Comparison of ENCODE assay signal across 28 cellular contexts in the genomic region with DNA sequence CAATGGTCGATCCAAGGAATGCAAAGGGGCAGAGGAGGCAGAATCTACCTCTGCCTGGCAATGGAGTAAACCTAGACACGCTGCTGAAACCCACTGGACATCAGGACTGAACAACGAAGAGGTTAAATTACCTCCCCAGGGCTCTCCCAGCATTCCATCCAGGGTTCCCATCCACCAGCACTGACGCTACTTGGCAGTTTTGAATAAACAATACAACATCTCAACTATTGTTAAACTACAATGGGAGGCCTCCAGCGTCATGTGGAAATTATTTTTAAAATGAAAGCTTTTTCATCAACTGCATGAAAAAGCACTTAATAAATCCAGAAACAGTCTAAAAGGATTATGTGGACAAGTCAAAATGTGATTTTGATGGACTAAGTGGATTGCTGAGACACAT.
"Had no signal": no experiment of that assay in that cellular context is flagged by ENCODE, and none has a peak within 500 bp of the region (broad histone marks: within the 10 kb centered on the region; RNA-seq: fewer than 3 reads in every experiment).

No MANE protein-coding gene starts in this region.

- H3K27ac ChIP-seq: breast epithelium had no signal

- H3K27me3 ChIP-seq: breast epithelium had no signal

- H3K36me3 ChIP-seq: breast epithelium had no signal

- H3K9me3 Mint-ChIP-seq: activated CD8-positive, alpha-beta T cell treated with anti-CD3 and anti-CD28 coated beads for 36 hours; activated naive CD4-positive, alpha-beta T cell treated with anti-CD3 and anti-CD28 coated beads, Interleukin-2, amount 10 ng/mL, durations not matched to agents 7 days and 5 days; activated naive CD8-positive, alpha-beta T cell treated with anti-CD3 and anti-CD28 coated beads for 36 hours; activated T-cell treated with anti-CD3 and anti-CD28 coated beads, Interleukin-2, amount 50 U/mL, for 72 hours; activated T-helper 2 cell treated with anti-CD3 and anti-CD28 coated beads, Interferon-gamma antibody, Interleukin-2, Interleukin-4, amounts not matched to agents 10 μg/mL and 5 μg/mL and 100 μg/mL, durations not matched to agents 14 hours and 24 hours and 36 hours had no signal

- H3K27me3 Mint-ChIP-seq: activated naive CD8-positive, alpha-beta T cell treated with anti-CD3 and anti-CD28 coated beads for 36 hours had no signal

- ATAC-seq: activated CD4-positive, CD25-positive, alpha-beta regulatory T cell treated with anti-CD3 and anti-CD28 coated beads, Interleukin-2, amount 50 U/mL, for 24 hours; activated CD8-positive, alpha-beta T cell treated with anti-CD3 and anti-CD28 coated beads for 36 hours; activated T-cell treated with anti-CD3 and anti-CD28 coated beads, Interleukin-2, amount 50 U/mL, for 72 hours; Panc1; Right ventricle myocardium inferior had no signal

- H3K9me3 ChIP-seq: breast epithelium, SK-N-SH had no signal

- H3K9ac ChIP-seq: SK-N-SH had no signal

- H3K27ac Mint-ChIP-seq: activated CD8-positive, alpha-beta T cell treated with anti-CD3 and anti-CD28 coated beads for 36 hours; activated naive CD4-positive, alpha-beta T cell treated with anti-CD3 and anti-CD28 coated beads, Interleukin-2, amount 10 ng/mL, durations not matched to agents 7 days and 5 days; activated naive CD8-positive, alpha-beta T cell treated with anti-CD3 and anti-CD28 coated beads for 36 hours; activated T-cell treated with anti-CD3 and anti-CD28 coated beads, Interleukin-2, amount 50 U/mL, for 72 hours; activated T-helper 2 cell treated with anti-CD3 and anti-CD28 coated beads, Interferon-gamma antibody, Interleukin-2, Interleukin-4, amounts not matched to agents 10 μg/mL and 5 μg/mL and 100 μg/mL, durations not matched to agents 14 hours and 24 hours and 36 hours had no signal

- H3K36me3 Mint-ChIP-seq: activated naive CD4-positive, alpha-beta T cell treated with anti-CD3 and anti-CD28 coated beads, Interleukin-2, amount 10 ng/mL, durations not matched to agents 7 days and 5 days; activated naive CD8-positive, alpha-beta T cell treated with anti-CD3 and anti-CD28 coated beads for 36 hours had no signal

- H3K4me3 Mint-ChIP-seq: activated CD8-positive, alpha-beta T cell treated with anti-CD3 and anti-CD28 coated beads for 36 hours; activated naive CD4-positive, alpha-beta T cell treated with anti-CD3 and anti-CD28 coated beads, Interleukin-2, amount 10 ng/mL, durations not matched to agents 7 days and 5 days; activated naive CD8-positive, alpha-beta T cell treated with anti-CD3 and anti-CD28 coated beads for 36 hours; activated T-cell treated with anti-CD3 and anti-CD28 coated beads, Interleukin-2, amount 50 U/mL, for 72 hours had no signal

- DNase-seq: activated CD4-positive, alpha-beta T cell treated with anti-CD3 and anti-CD28 coated beads for 4 hours; activated CD8-positive, alpha-beta memory T cell treated with anti-CD3 and anti-CD28 coated beads, Interleukin-2, amount 50 U/mL, for 4 hours; activated CD8-positive, alpha-beta T cell treated with anti-CD3 and anti-CD28 coated beads for 36 hours; activated gamma-delta T cell treated with Interleukin-2 at 50 U/mL for 16 hours; activated naive CD4-positive, alpha-beta T cell treated with anti-CD3 and anti-CD28 coated beads, Interleukin-2, amount 10 ng/mL, durations not matched to agents 7 days and 5 days; activated naive CD8-positive, alpha-beta T cell treated with anti-CD3 and anti-CD28 coated beads for 36 hours; activated T-cell treated with anti-CD3 and anti-CD28 coated beads, Interleukin-2, amount 50 U/mL, for 72 hours; anterior cingulate cortex; caudate nucleus; KG1; NCI-H1048; NCI-H1417 treated with DMSO at 0.1 percent for 48 hours; NCI-H1694; NCI-H2029; NCI-H2107; NCI-H2171 treated with DMSO at 0.1 percent for 48 hours; NCI-H226; NCI-H526; NK-92 treated with Interleukin-12 subunit alpha and Interleukin-12 subunit beta, amount 100 ng/mL, for 24 hours; OCI-M1; RPMI8226; SK-N-SH; T-helper 1 cell had no signal

- H3K4me1 ChIP-seq: breast epithelium had no signal
